In genomic region chr7:140678081-140678815, GRCh38 we compare ENCODE assay signal across 14 cellular contexts.
"Had no signal": no experiment of that assay in that cellular context is flagged by ENCODE, and none has a peak within 500 bp of the region (broad histone marks: within the 10 kb centered on the region; RNA-seq: fewer than 3 reads in every experiment).

No MANE protein-coding gene starts in this region.

- H3K4me1 ChIP-seq: uterus had no signal

- H3K27me3 ChIP-seq: adrenal gland, cardiac muscle cell, colonic mucosa, esophagus muscularis mucosa, left lung, sigmoid colon, uterus had no signal

- H3K9me3 Mint-ChIP-seq: activated naive CD4-positive, alpha-beta T cell treated with anti-CD3 and anti-CD28 coated beads, Interleukin-2, amount 10 ng/mL, durations not matched to agents 7 days and 5 days; nephron progenitor cell had no signal

- H3K27ac Mint-ChIP-seq: activated naive CD4-positive, alpha-beta T cell treated with anti-CD3 and anti-CD28 coated beads, Interleukin-2, amount 10 ng/mL, durations not matched to agents 7 days and 5 days; nephron progenitor cell had no signal

- H3K4me3 ChIP-seq: adrenal gland, cardiac muscle cell, colonic mucosa, esophagus muscularis mucosa, left lung, sigmoid colon, uterus had no signal

- ATAC-seq: left lung had no signal

- DNase-seq: activated CD4-positive, alpha-beta T cell treated with anti-CD3 and anti-CD28 coated beads, Interleukin-2, amount 50 U/mL, for 1 hour; activated CD8-positive, alpha-beta memory T cell treated with anti-CD3 and anti-CD28 coated beads for 24 hours; activated naive CD4-positive, alpha-beta T cell treated with anti-CD3 and anti-CD28 coated beads, Interleukin-2, amount 10 ng/mL, durations not matched to agents 7 days and 5 days; colonic mucosa; hippocampal formation; left lung; mesenchymal stem cell; nephron progenitor cell; stimulated activated CD4-positive, alpha-beta T cell treated with anti-CD3 and anti-CD28 coated beads, Interleukin-1b, Interleukin-23, amount 100 ng/mL, for 48 hours; uterus had no signal

- H3K27me3 Mint-ChIP-seq: activated naive CD4-positive, alpha-beta T cell treated with anti-CD3 and anti-CD28 coated beads, Interleukin-2, amount 10 ng/mL, durations not matched to agents 7 days and 5 days had no signal

- H3K36me3 ChIP-seq: colonic mucosa, uterus had no signal

- H3K9me3 ChIP-seq: adrenal gland, colonic mucosa, esophagus muscularis mucosa, left lung, sigmoid colon, uterus had no signal

- H3K27ac ChIP-seq: adrenal gland, cardiac muscle cell, colonic mucosa, esophagus muscularis mucosa, left lung, sigmoid colon, uterus had no signal

- H3K4me3 Mint-ChIP-seq: activated naive CD4-positive, alpha-beta T cell treated with anti-CD3 and anti-CD28 coated beads, Interleukin-2, amount 10 ng/mL, durations not matched to agents 7 days and 5 days; nephron progenitor cell had no signal
